In the genomic region with DNA sequence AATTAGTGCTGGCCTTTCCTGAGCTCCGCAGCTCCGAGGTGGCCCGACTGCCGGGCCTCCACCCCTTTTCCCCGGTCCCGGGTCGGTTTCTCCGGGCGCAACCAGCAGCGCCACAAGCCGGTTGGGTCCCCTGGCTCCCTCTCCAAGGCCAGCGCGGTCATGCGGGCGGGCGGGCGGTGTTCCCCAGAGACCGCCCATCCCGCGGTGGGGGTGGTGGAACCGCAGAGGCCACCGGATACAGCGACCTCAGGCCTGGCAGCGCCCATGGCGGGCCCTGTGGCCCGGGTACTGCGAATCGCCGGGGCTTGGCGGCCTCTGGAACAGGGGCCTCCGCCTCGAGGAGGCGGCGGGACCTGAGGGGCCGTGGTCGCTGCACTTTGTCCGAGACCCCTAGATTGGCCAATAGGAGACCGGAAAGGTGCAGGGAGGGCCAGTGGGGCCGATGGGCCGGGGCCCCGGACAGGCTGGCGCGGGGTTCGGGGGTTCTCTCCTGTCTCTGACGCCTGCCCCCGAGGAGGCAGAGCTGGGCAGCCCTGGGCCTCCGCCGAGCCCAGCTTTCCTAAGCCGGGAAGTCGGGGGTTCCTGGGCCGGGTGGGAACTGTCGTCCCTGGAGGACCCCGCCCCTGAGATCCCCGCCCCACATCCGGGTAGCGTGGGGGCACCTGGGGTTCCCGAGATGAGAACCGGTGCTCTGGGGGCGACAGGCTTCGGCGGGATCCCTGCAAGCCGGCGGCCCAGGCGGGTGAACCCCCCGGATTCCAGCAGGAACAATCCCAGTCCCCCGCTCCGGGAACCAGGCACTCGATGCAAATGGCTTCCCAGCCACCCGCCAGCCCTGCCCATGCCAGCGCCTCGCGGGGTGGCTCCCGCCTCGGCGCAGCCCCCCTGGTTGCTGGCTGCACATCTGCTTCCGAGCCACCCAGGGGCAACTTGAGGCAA, we compare ENCODE assay signal across 9 cellular contexts.
DNase-seq lines count a peak whose midpoint lies in the region; ATAC-seq lines count a peak whose summit lies in the region.
"Had no signal": no experiment of that assay in that cellular context is flagged by ENCODE, and none has a peak within 500 bp of the region (broad histone marks: within the 10 kb centered on the region; RNA-seq: fewer than 3 reads in every experiment).

No MANE protein-coding gene starts in this region.

- H3K9ac ChIP-seq in muscle layer of colon (ENCODE audit: low read length) (peak overlapping the region; percentile 42), subcutaneous abdominal adipose tissue (ENCODE audit: low read length in 5 of 5) (peak overlapping the region in 4 of 5 donors; percentile 75 to 87 (median 78))

- peaks cover 17% of the 10 kb centered on the region for H3K4me1 ChIP-seq in muscle layer of colon (ENCODE audit: insufficient read depth, low read length)
- peaks cover 0 to 26% (median 21%) of the 10 kb centered on the region in 5 donors for H3K4me1 ChIP-seq in subcutaneous abdominal adipose tissue (ENCODE audit: control insufficient read depth in 5 of 5, insufficient read depth in 5 of 5, low read length in 5 of 5)

- peak; percentile 44 for ATAC-seq in HG03159 (IDR thresholded peaks at IDR 0.05; ENCODE audit: unreplicated experiment)

- H3K27me3 ChIP-seq in muscle layer of colon (ENCODE audit: control insufficient read depth in 1 of 2, insufficient read depth in 2 of 2, low read length in 2 of 2) (no peaks in the 10 kb centered on the region), subcutaneous abdominal adipose tissue (ENCODE audit: control insufficient read depth in 5 of 5, insufficient read depth in 4 of 5, low read length in 5 of 5) (no peaks in the 10 kb centered on the region)
- H3K27me3 ChIP-seq: SJSA1 had no signal

- H3K9me3 ChIP-seq in muscle layer of colon (ENCODE audit: low read length) = no peaks in the 10 kb centered on the region
- H3K9me3 ChIP-seq in subcutaneous abdominal adipose tissue (ENCODE audit: control insufficient read depth in 5 of 5, low read length in 5 of 5) = no peaks in the 10 kb centered on the region
- H3K9me3 ChIP-seq: SJSA1 had no signal

- H3K4me3 ChIP-seq in GM08714 (ENCODE audit: low read length) (peak overlapping the region; percentile 63; the same call in 1 of the 2 replicates), muscle layer of colon (ENCODE audit: low read depth in 1 of 2, low read length in 2 of 2) (peak overlapping the region; percentile 65 to 97), subcutaneous abdominal adipose tissue (ENCODE audit: low read depth in 1 of 5, low read length in 5 of 5) (peak overlapping the region; percentile 57 to 70 (median 62))
- H3K4me3 ChIP-seq: SJSA1 had no signal

- H3K36me3 ChIP-seq in muscle layer of colon (ENCODE audit: insufficient read depth, low read length) (no peaks in the 10 kb centered on the region), subcutaneous abdominal adipose tissue (ENCODE audit: control insufficient read depth in 5 of 5, insufficient read depth in 5 of 5, low read length in 5 of 5) (no peaks in the 10 kb centered on the region)
- H3K36me3 ChIP-seq: SJSA1 had no signal

- DNase-seq in activated CD8-positive, alpha-beta memory T cell treated with anti-CD3 and anti-CD28 coated beads for 48 hours (ENCODE audit: low read depth in 2 of 3, low spot score in 2 of 3) = peak; percentile 15 to 29 (median 23)
- DNase-seq in fibroblast of peridontal ligament (ENCODE audit: extremely low read depth) (peak; percentile 8), NCI-H146 (lab: John Stamatoyannopoulos, UW) (no peak), SIG-M5 (lab: John Stamatoyannopoulos, UW) (no peak)

- peak overlapping the region; percentile 92 for H3K27ac ChIP-seq in muscle layer of colon (ENCODE audit: low read depth, low read length)
- H3K27ac ChIP-seq in subcutaneous abdominal adipose tissue (ENCODE audit: low read depth, low read length) = peak overlapping the region; percentile 46
- H3K27ac ChIP-seq: SJSA1 had no signal

Comparison
In these comparisons a context has a peak if more than half of its experiments do, and no peak if none do; other contexts are left out.
1. DNase-seq: peak in activated CD8-positive, alpha-beta memory T cell treated with anti-CD3 and anti-CD28 coated beads for 48 hours (3 of 3) and fibroblast of peridontal ligament (single experiment); none in NCI-H146 (single experiment) and SIG-M5 (single experiment).
2. Peak in every context shown above with its lines, with median percentiles within 50 percentile points of each other: H3K4me3 ChIP-seq.